2 cellular contexts compared by ENCODE assay signal in the genomic region with DNA sequence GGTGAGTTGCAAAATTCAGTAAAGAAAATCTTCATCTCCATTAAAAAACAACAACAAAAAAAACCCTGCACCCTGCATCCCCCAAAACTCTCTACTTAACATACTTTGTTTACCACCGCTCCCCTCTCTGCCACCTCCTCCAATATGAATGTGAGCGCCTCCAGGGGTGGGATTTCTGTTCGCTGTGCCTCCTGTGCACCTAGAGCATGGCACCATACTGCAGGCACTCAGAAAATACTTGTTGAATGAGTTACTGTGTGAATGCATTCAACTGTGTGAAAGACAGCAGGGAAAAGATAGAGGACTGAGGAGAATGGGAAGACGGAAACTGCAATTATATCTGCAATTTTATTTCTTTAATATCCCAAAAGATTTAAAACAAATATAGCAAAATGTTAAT.
TF ChIP-seq lines count a peak whose summit lies in the region.

No MANE protein-coding gene starts in this region.

TF ChIP-seq in HEK293, 187 proteins besides CTCF, POLR2A, EP300 and RAD21 (continued from another document):
- no peak for TF ChIP-seq PBX3 (CRISPR knock-in tag; IDR thresholded peaks at IDR 0.05)

TF ChIP-seq in neural cell, 6 proteins besides CTCF, POLR2A, EP300 and RAD21 (continued from another document):
- no peak for TF ChIP-seq REST (IDR thresholded peaks at IDR 0.05; ENCODE audit: borderline replicate concordance)
- TF ChIP-seq SMC3 (conservative IDR thresholded peaks at IDR 0.05; ENCODE audit: poor library complexity) = no peak
- TF ChIP-seq POLR2AphosphoS5 (IDR thresholded peaks at IDR 0.05) = no peak
